ENCODE assay signal across 27 cellular contexts in genomic region chr13:64510698-64511097, GRCh38.
"Had no signal": no experiment of that assay in that cellular context is flagged by ENCODE, and none has a peak within 500 bp of the region (broad histone marks: within the 10 kb centered on the region; RNA-seq: fewer than 3 reads in every experiment).

No MANE protein-coding gene starts in this region.

- H3K4me3 Mint-ChIP-seq: naive B cell; naive thymus-derived CD8-positive, alpha-beta T cell; nephron; neural progenitor cell; stimulated activated effector memory CD8-positive, alpha-beta T cell treated with anti-CD3 and anti-CD28 coated beads, Interleukin-12 subunit alpha, Interleukin-12 subunit beta, amount 100 ng/mL, for 72 hours; stimulated activated naive B cell treated with anti-CD40 and anti-IgM and Interleukin-4, amounts not matched to agents 10 μg/mL and 1 μg/mL and 100 μg/mL, for 72 hours; stimulated activated naive CD8-positive, alpha-beta T cell treated with anti-CD3 and anti-CD28 coated beads, Interleukin-15, Interleukin-2, amounts not matched to agents 100 ng/mL and 50 ng/mL, for 24 hours had no signal

- H3K27ac Mint-ChIP-seq: naive B cell; naive thymus-derived CD8-positive, alpha-beta T cell; nephron; neural progenitor cell; progenitor cell of endocrine pancreas; stimulated activated effector memory CD8-positive, alpha-beta T cell treated with anti-CD3 and anti-CD28 coated beads, Interleukin-12 subunit alpha, Interleukin-12 subunit beta, amount 100 ng/mL, for 72 hours; stimulated activated naive B cell treated with anti-CD40 and anti-IgM and Interleukin-4, amounts not matched to agents 10 μg/mL and 1 μg/mL and 100 μg/mL, for 72 hours; stimulated activated naive CD8-positive, alpha-beta T cell treated with anti-CD3 and anti-CD28 coated beads, Interleukin-15, Interleukin-2, amounts not matched to agents 100 ng/mL and 50 ng/mL, for 24 hours had no signal

- H3K36me3 ChIP-seq: ovary, right lobe of liver, sigmoid colon, stomach, tibial nerve, upper lobe of left lung, vagina had no signal

- H3K4me3 ChIP-seq: neural progenitor cell, ovary, psoas muscle, right lobe of liver, sigmoid colon, stomach, tibial nerve, upper lobe of left lung, vagina had no signal

- H3K4me1 Mint-ChIP-seq: naive B cell; naive thymus-derived CD8-positive, alpha-beta T cell; nephron; neural progenitor cell; stimulated activated effector memory CD8-positive, alpha-beta T cell treated with anti-CD3 and anti-CD28 coated beads, Interleukin-12 subunit alpha, Interleukin-12 subunit beta, amount 100 ng/mL, for 72 hours; stimulated activated naive B cell treated with anti-CD40 and anti-IgM and Interleukin-4, amounts not matched to agents 10 μg/mL and 1 μg/mL and 100 μg/mL, for 72 hours had no signal

- H3K36me3 Mint-ChIP-seq: naive B cell; naive thymus-derived CD8-positive, alpha-beta T cell; neural progenitor cell; stimulated activated effector memory CD8-positive, alpha-beta T cell treated with anti-CD3 and anti-CD28 coated beads, Interleukin-12 subunit alpha, Interleukin-12 subunit beta, amount 100 ng/mL, for 72 hours; stimulated activated naive B cell treated with anti-CD40 and anti-IgM and Interleukin-4, amounts not matched to agents 10 μg/mL and 1 μg/mL and 100 μg/mL, for 72 hours had no signal

- H3K27me3 ChIP-seq: neural progenitor cell, ovary, right lobe of liver, sigmoid colon, stomach, tibial nerve, upper lobe of left lung, vagina had no signal

- ATAC-seq: naive thymus-derived CD8-positive, alpha-beta T cell; psoas muscle; stimulated activated effector memory CD8-positive, alpha-beta T cell treated with anti-CD3 and anti-CD28 coated beads, Interleukin-12 subunit alpha, Interleukin-12 subunit beta, amount 100 ng/mL, for 72 hours; stimulated activated naive B cell treated with anti-CD40 and anti-IgM and Interleukin-4, amounts not matched to agents 10 μg/mL and 1 μg/mL and 100 μg/mL, for 72 hours had no signal

- H3K27me3 Mint-ChIP-seq: naive B cell; naive thymus-derived CD8-positive, alpha-beta T cell; progenitor cell of endocrine pancreas; stimulated activated naive B cell treated with anti-CD40 and anti-IgM and Interleukin-4, amounts not matched to agents 10 μg/mL and 1 μg/mL and 100 μg/mL, for 72 hours; stimulated activated naive CD8-positive, alpha-beta T cell treated with anti-CD3 and anti-CD28 coated beads, Interleukin-15, Interleukin-2, amounts not matched to agents 100 ng/mL and 50 ng/mL, for 24 hours had no signal

- DNase-seq: naive B cell; naive thymus-derived CD8-positive, alpha-beta T cell; occipital lobe; ovary; posterior cingulate gyrus; psoas muscle; right cardiac atrium; right lobe of liver; sigmoid colon; small intestine; stimulated activated CD4-positive, alpha-beta T cell treated with anti-CD3 and anti-CD28 coated beads, Interleukin-15, amount 100 ng/mL, for 24 hours; stimulated activated CD4-positive, alpha-beta T cell treated with anti-CD3 and anti-CD28 coated beads, Interleukin-2, amount 100 ng/mL, for 24 hours; stimulated activated CD4-positive, alpha-beta T cell treated with anti-CD3 and anti-CD28 coated beads, Interleukin-2, amount 100 ng/mL, for 48 hours; stimulated activated CD4-positive, alpha-beta T cell treated with anti-CD3 and anti-CD28 coated beads, Interleukin-4, amount 100 ng/mL, for 24 hours; stimulated activated naive B cell treated with anti-CD40 and anti-IgM and Interleukin-4, amounts not matched to agents 10 μg/mL and 1 μg/mL and 100 μg/mL, for 72 hours; stimulated activated naive CD4-positive, alpha-beta T cell treated with Interleukin-2 at 50 U/mL for 16 hours; stomach; trophoblast cell; upper lobe of left lung had no signal

- H3K9me3 ChIP-seq: ovary, vagina had no signal

- H3K4me1 ChIP-seq: neural progenitor cell, parathyroid adenoma, psoas muscle, right lobe of liver, sigmoid colon, stomach, tibial nerve, upper lobe of left lung, vagina had no signal

- H3K27ac ChIP-seq: neural progenitor cell, ovary, parathyroid adenoma, psoas muscle, right lobe of liver, sigmoid colon, stomach, tibial nerve, upper lobe of left lung, vagina had no signal
